20 cellular contexts compared by ENCODE assay signal in the genomic region with DNA sequence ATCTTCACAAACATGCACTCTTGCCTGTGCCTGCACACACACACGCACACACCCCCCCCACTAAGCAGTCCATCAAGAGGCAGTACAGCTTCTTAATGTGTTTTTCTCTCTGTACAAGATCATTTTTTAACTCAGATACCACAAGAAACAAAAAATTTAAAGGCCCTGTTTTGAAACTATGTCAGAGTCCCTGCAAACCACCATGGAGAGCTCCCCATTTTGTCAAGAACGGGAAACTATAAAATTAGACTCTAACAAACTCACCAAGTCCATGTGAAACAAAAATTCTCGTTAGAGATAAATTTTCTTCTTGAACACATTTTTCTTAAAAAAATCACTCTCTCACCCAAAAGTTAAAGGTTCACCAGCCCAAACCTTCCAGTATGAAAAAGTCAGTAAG.
"Had no signal": no experiment of that assay in that cellular context is flagged by ENCODE, and none has a peak within 500 bp of the region (broad histone marks: within the 10 kb centered on the region; RNA-seq: fewer than 3 reads in every experiment).

No MANE protein-coding gene starts in this region.

- DNase-seq: cortex of kidney; dorsolateral prefrontal cortex; effector CD8-positive, alpha-beta T cell; foreskin melanocyte; heart left ventricle; hippocampal formation; islet precursor cell; left ventricle myocardium inferior; mesenchymal stem cell; midbrain; nucleus accumbens; pancreas; right cardiac atrium; small intestine; stimulated activated CD4-positive, alpha-beta T cell treated with anti-CD3 and anti-CD28 coated beads, Interleukin-4, amount 100 ng/mL, for 24 hours; tibial artery; upper lobe of left lung; uterus had no signal

- FAIRE-seq: pancreas, small intestine had no signal

- H3K36me3 ChIP-seq: heart left ventricle, left ventricle myocardium inferior, neural progenitor cell, pancreas, tibial artery, upper lobe of left lung, uterus had no signal

- H3K27ac ChIP-seq: heart left ventricle, left ventricle myocardium inferior, neural progenitor cell, pancreas, tibial artery, upper lobe of left lung, uterus had no signal

- H2AFZ ChIP-seq: neural progenitor cell had no signal

- H3K4me1 ChIP-seq: heart left ventricle, left ventricle myocardium inferior, pancreas, tibial artery, upper lobe of left lung, uterus had no signal

- H3K9ac ChIP-seq: neural progenitor cell had no signal

- H3K4me3 ChIP-seq: dorsolateral prefrontal cortex, heart left ventricle, left ventricle myocardium inferior, lung, neural progenitor cell, pancreas, tibial artery, upper lobe of left lung, uterus had no signal

- H3K9me3 ChIP-seq: heart left ventricle, left ventricle myocardium inferior, pancreas, tibial artery, upper lobe of left lung, uterus had no signal

- H3K27me3 ChIP-seq: dorsolateral prefrontal cortex, heart left ventricle, neural progenitor cell, pancreas, tibial artery, upper lobe of left lung, uterus had no signal
